8 cellular contexts compared by ENCODE assay signal in the genomic region with DNA sequence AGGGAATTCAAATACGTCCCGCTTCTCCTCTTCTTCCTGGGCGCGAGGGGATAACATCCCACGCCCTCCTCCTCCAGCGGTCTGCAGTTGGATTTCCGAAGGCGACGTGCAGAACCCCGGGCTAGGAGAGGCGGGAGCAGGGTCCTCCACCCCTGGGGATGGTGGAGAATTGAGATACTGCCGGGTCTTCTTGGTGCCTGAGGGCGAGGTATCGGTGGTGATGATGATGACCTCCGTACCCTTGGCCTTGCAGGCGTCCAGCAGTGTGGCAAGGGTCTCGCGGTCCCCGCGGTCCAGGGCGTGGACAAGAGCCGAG. TPM values are rescaled to one million over a fixed set of nuclear protein-coding genes. Genes with fewer than 3 reads are reported as not detected.
DNase-seq lines count a peak whose midpoint lies in the region; ATAC-seq and TF ChIP-seq lines count a peak whose summit lies in the region.

No MANE protein-coding gene starts in this region.

- no peak for ATAC-seq in activated CD8-positive, alpha-beta T cell treated with anti-CD3 and anti-CD28 coated beads for 36 hours
- no peak for ATAC-seq in right cardiac atrium

- H3K36me3 ChIP-seq in HEK293 (ENCODE audit: control insufficient read depth in 2 of 2, insufficient read depth in 1 of 2, low read length in 2 of 2) (no peaks in the 10 kb centered on the region), skeletal muscle satellite cell (ENCODE audit: insufficient read depth, low read length) (no peaks in the 10 kb centered on the region)

- CTCF ChIA-PET in HEK293 (lab: Yijun Ruan, JAX) = no interaction called here
- CTCF ChIA-PET in activated CD8-positive, alpha-beta T cell treated with anti-CD3 and anti-CD28 coated beads for 36 hours (lab: Charles Lee) = no interaction called here

- peak overlapping the region; percentile 33; the same call in 1 of the 2 replicates for H3K27ac ChIP-seq in HEK293 (ENCODE audit: extremely low read depth, low read depth, low read length)
- H3K27ac ChIP-seq in right cardiac atrium (ENCODE audit: low read length) = peak overlapping the region; percentile 85

- H3K4me1 ChIP-seq in HEK293 (ENCODE audit: control insufficient read depth, insufficient read depth, low read length) = peaks cover 12% of the 10 kb centered on the region
- H3K4me1 ChIP-seq in right cardiac atrium (ENCODE audit: control insufficient read depth, insufficient read depth, low read length) = peaks cover 10% of the 10 kb centered on the region
- peaks cover 53% of the 10 kb centered on the region for H3K4me1 ChIP-seq in skeletal muscle satellite cell (ENCODE audit: control insufficient read depth, insufficient read depth, low read length)

- no peaks in the 10 kb centered on the region for H3K9me3 ChIP-seq in HEK293 (ENCODE audit: control insufficient read depth, insufficient read depth, low read depth, low read length)
- H3K9me3 ChIP-seq in right cardiac atrium (ENCODE audit: control insufficient read depth, low read length) = no peaks in the 10 kb centered on the region
- no peaks in the 10 kb centered on the region for H3K9me3 ChIP-seq in skeletal muscle satellite cell (replicated peaks; ENCODE audit: low read length)

- DNase-seq in activated CD8-positive, alpha-beta T cell treated with anti-CD3 and anti-CD28 coated beads for 36 hours = peak; percentile 9
- DNase-seq in right cardiac atrium (peak in 2 of 3 donors; percentile 22 to 70), hepatic stellate cell (ENCODE audit: low spot score) (no peak), erythroblast (lab: John Stamatoyannopoulos, UW) (no peak), GM19240 (ENCODE audit: insufficient read length, low spot score) (no peak), DMS153 (lab: John Stamatoyannopoulos, UW) (no peak)

- H3K4me3 Mint-ChIP-seq in activated CD8-positive, alpha-beta T cell treated with anti-CD3 and anti-CD28 coated beads for 36 hours = peak overlapping the region; percentile 92

- H3K4me3 ChIP-seq in HEK293 (ENCODE audit: low read depth, low read length) = peak overlapping the region; percentile 56; the same call in 1 of the 2 replicates
- peak overlapping the region; percentile 68 for H3K4me3 ChIP-seq in right cardiac atrium (ENCODE audit: low read length)
- peak overlapping the region; percentile 81 for H3K4me3 ChIP-seq in skeletal muscle satellite cell (ENCODE audit: low read length)

- POLR2A ChIA-PET in HEK293 (lab: Yijun Ruan, JAX) = interaction anchor here (0.9 kb wide), 1 partner anchor 69 kb away, joined by 3 read pairs; no protein-coding TSS in a partner anchor
- POLR2A ChIA-PET in activated CD8-positive, alpha-beta T cell treated with anti-CD3 and anti-CD28 coated beads for 36 hours (lab: Charles Lee) = interaction anchor here (0.6 to 12.8 kb wide), 9 partner anchors 12 to 135 kb away, joined by 3 to 160 read pairs (median 3); a partner anchor contains a TSS

- no peak for TF ChIP-seq CTCF in HEK293 (tag by site-specific recombination; IDR thresholded peaks at IDR 0.05)
- no peak for TF ChIP-seq CTCF in activated CD8-positive, alpha-beta T cell treated with anti-CD3 and anti-CD28 coated beads for 36 hours (IDR thresholded peaks at IDR 0.05)

- H3K27ac Mint-ChIP-seq in activated CD8-positive, alpha-beta T cell treated with anti-CD3 and anti-CD28 coated beads for 36 hours = peak overlapping the region; percentile 91

- under 1% methylated on average over 22 of the region's 22 CpGs for WGBS in right cardiac atrium

- intact Hi-C loops in activated CD8-positive, alpha-beta T cell treated with anti-CD3 and anti-CD28 coated beads for 36 hours (cut with micrococcal nuclease) = loop anchor here (5.0 kb wide), 1 partner anchor 34 kb away; a partner anchor contains a TSS
- intact Hi-C loops in right cardiac atrium (cut with DNase I) = loop anchor here in 1 of 4 donors (10.0 kb wide), 1 partner anchor 66 kb away; no protein-coding TSS in a partner anchor

- H3K27me3 ChIP-seq in right cardiac atrium (ENCODE audit: control insufficient read depth, insufficient read depth) (no peaks in the 10 kb centered on the region), skeletal muscle satellite cell (ENCODE audit: control insufficient read depth, insufficient read depth, low read length) (no peaks in the 10 kb centered on the region)

- no peaks in the 10 kb centered on the region for H3K27me3 Mint-ChIP-seq in activated CD8-positive, alpha-beta T cell treated with anti-CD3 and anti-CD28 coated beads for 36 hours

- H3K36me3 Mint-ChIP-seq in activated CD8-positive, alpha-beta T cell treated with anti-CD3 and anti-CD28 coated beads for 36 hours (ENCODE audit: low read depth) = peaks cover 16% of the 10 kb centered on the region

- peak overlapping the region; percentile 86 for H3K4me2 ChIP-seq in skeletal muscle satellite cell (ENCODE audit: low read length)

- TF ChIP-seq POLR2A in erythroblast (IDR thresholded peaks at IDR 0.05; ENCODE audit: low read length) = no peak

- peaks cover 39% of the 10 kb centered on the region for H3K4me1 Mint-ChIP-seq in activated CD8-positive, alpha-beta T cell treated with anti-CD3 and anti-CD28 coated beads for 36 hours (ENCODE audit: low read depth)

- peak overlapping the region; percentile 69 for H3K9ac ChIP-seq in skeletal muscle satellite cell (ENCODE audit: low read depth, low read length)

- no peaks in the 10 kb centered on the region for H3K9me3 Mint-ChIP-seq in activated CD8-positive, alpha-beta T cell treated with anti-CD3 and anti-CD28 coated beads for 36 hours

TF ChIP-seq in HEK293, 187 proteins besides CTCF, POLR2A, EP300 and RAD21:
- TF ChIP-seq, protein P1, sequence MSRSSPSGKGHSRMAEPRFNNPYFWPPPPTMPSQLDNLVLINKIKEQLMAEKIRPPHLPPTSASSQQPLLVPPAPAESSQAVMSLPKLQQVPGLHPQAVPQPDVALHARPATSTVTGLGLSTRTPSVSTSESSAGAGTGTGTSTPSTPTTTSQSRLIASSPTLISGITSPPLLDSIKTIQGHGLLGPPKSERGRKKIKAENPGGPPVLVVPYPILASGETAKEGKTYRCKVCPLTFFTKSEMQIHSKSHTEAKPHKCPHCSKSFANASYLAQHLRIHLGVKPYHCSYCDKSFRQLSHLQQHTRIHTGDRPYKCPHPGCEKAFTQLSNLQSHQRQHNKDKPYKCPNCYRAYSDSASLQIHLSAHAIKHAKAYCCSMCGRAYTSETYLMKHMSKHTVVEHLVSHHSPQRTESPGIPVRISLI (tag by site-specific recombination; IDR thresholded peaks at IDR 0.05) = no peak
- TF ChIP-seq GLIS2 (tag by site-specific recombination; IDR thresholded peaks at IDR 0.05) (no peak), GLI4 (tag by site-specific recombination; IDR thresholded peaks at IDR 0.05) (no peak), ZNF10 (tag by site-specific recombination; IDR thresholded peaks at IDR 0.05) (no peak), ZNF391 (tag by site-specific recombination; IDR thresholded peaks at IDR 0.05; ENCODE audit: borderline replicate concordance, low read depth) (no peak), OSR2 (tag by site-specific recombination; IDR thresholded peaks at IDR 0.05) (no peak), KLF8 (tag by site-specific recombination; IDR thresholded peaks at IDR 0.05) (no peak), SALL2 (tag by site-specific recombination; IDR thresholded peaks at IDR 0.05; ENCODE audit: borderline replicate concordance) (no peak), WT1 (tag by site-specific recombination; IDR thresholded peaks at IDR 0.05) (no peak)
- TF ChIP-seq, protein P2, sequence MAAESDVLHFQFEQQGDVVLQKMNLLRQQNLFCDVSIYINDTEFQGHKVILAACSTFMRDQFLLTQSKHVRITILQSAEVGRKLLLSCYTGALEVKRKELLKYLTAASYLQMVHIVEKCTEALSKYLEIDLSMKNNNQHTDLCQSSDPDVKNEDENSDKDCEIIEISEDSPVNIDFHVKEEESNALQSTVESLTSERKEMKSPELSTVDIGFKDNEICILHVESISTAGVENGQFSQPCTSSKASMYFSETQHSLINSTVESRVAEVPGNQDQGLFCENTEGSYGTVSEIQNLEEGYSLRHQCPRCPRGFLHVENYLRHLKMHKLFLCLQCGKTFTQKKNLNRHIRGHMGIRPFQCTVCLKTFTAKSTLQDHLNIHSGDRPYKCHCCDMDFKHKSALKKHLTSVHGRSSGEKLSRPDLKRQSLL (tag by site-specific recombination; IDR thresholded peaks at IDR 0.05) = no peak

RNA-seq across cellular contexts. Expression of a gene that starts 3.2 kb away (rescaled TPM):
- 10 to 100 TPM; 41.5 to 43.6 TPM for total RNA-seq in activated CD8-positive, alpha-beta T cell treated with anti-CD3 and anti-CD28 coated beads for 36 hours
- total RNA-seq in right cardiac atrium = 10 to 100 TPM; 25.4 to 39.2 (median 28.4) TPM
- polyA plus RNA-seq in right cardiac atrium = 11.9 TPM
- 22.6 and 23.2 TPM in 2 replicates for total RNA-seq in skeletal muscle satellite cell (2012; rRNA removed)

RNA-seq across cellular contexts. Expression of a gene that starts 3.3 kb away (rescaled TPM):
- 1 to 10 TPM; 6.6 to 7.7 TPM for total RNA-seq in activated CD8-positive, alpha-beta T cell treated with anti-CD3 and anti-CD28 coated beads for 36 hours
- 1 to 10 TPM; 1.7 to 3.9 (median 3.7) TPM for total RNA-seq in right cardiac atrium
- 1.8 TPM for polyA plus RNA-seq in right cardiac atrium
- total RNA-seq in skeletal muscle satellite cell (2012; rRNA removed) = 0.87 and 1.3 TPM in 2 replicates

RNA-seq across cellular contexts. Expression of a gene that starts 3.4 kb away (rescaled TPM):
- total RNA-seq in activated CD8-positive, alpha-beta T cell treated with anti-CD3 and anti-CD28 coated beads for 36 hours = 10 to 100 TPM; 22.3 to 23.3 TPM
- 10 to 100 TPM; 51.4 to 54.4 (median 52.5) TPM for total RNA-seq in right cardiac atrium
- 94.7 TPM for polyA plus RNA-seq in right cardiac atrium
- 7.9 TPM in 2 replicates for total RNA-seq in skeletal muscle satellite cell (2012; rRNA removed)

RNA-seq across cellular contexts. Expression of a gene that starts 33.8 kb away (rescaled TPM):
- total RNA-seq in activated CD8-positive, alpha-beta T cell treated with anti-CD3 and anti-CD28 coated beads for 36 hours = 100 to 1,000 TPM; 261 to 269 TPM
- 10 to 100 TPM; 68.6 to 94.5 (median 74.4) TPM for total RNA-seq in right cardiac atrium
- polyA plus RNA-seq in right cardiac atrium = 64.1 TPM
- total RNA-seq in skeletal muscle satellite cell (2012; rRNA removed) = 125 and 170 TPM in 2 replicates

RNA-seq across cellular contexts. Expression of a gene that starts 35.3 kb away (rescaled TPM):
- total RNA-seq in activated CD8-positive, alpha-beta T cell treated with anti-CD3 and anti-CD28 coated beads for 36 hours = 100 to 1,000 TPM; 130 to 134 TPM
- 100 to 1,000 TPM; 548 to 806 (median 632) TPM for total RNA-seq in right cardiac atrium
- 943 TPM for polyA plus RNA-seq in right cardiac atrium
- total RNA-seq in skeletal muscle satellite cell (2012; rRNA removed) = 139 and 159 TPM in 2 replicates

Comparison
In these comparisons a context has a peak if more than half of its experiments do, and no peak if none do; other contexts are left out.
1. DNase-seq: peak in activated CD8-positive, alpha-beta T cell treated with anti-CD3 and anti-CD28 coated beads for 36 hours (single experiment) and right cardiac atrium (2 of 3); none in hepatic stellate cell (single experiment), erythroblast (0 of 2), GM19240 (single experiment) and DMS153 (single experiment).
2. Peak in every context shown above with its lines, with median percentiles within 50 percentile points of each other: H3K4me3 ChIP-seq.